19 cellular contexts compared by ENCODE assay signal in genomic region chr16:4534151-4534790, GRCh38. TPM values are rescaled to one million over a fixed set of nuclear protein-coding genes. Genes with fewer than 3 reads are reported as not detected.
DNase-seq lines count a peak whose midpoint lies in the region; ATAC-seq and TF ChIP-seq lines count a peak whose summit lies in the region.
"Had no signal": no experiment of that assay in that cellular context is flagged by ENCODE, and none has a peak within 500 bp of the region (broad histone marks: within the 10 kb centered on the region; RNA-seq: fewer than 3 reads in every experiment).

No MANE protein-coding gene starts in this region.

- intact Hi-C loops in right cardiac atrium (cut with DNase I), result no loop called here
- intact Hi-C loops in cardiac septum (cut with DNase I), result no loop called here
- intact Hi-C loops in activated T-helper 2 cell treated with anti-CD3 and anti-CD28 coated beads, Interferon-gamma antibody, Interleukin-2, Interleukin-4, amounts not matched to agents 10 μg/mL and 5 μg/mL and 100 μg/mL, durations not matched to agents 14 hours and 24 hours and 36 hours (cut with micrococcal nuclease), result no loop called here
- intact Hi-C loops in lower lobe of right lung (cut with DNase I), result no loop called here

- peaks cover 8% of the 10 kb centered on the region for H3K4me1 ChIP-seq in right cardiac atrium (ENCODE audit: control insufficient read depth, insufficient read depth, low read length)
- peaks cover 28% of the 10 kb centered on the region for H3K4me1 ChIP-seq in thymus (ENCODE audit: control insufficient read depth, insufficient read depth, low read length)
- H3K4me1 ChIP-seq in lower lobe of right lung, result peaks cover 10% of the 10 kb centered on the region
- H3K4me1 ChIP-seq: colonic mucosa had no signal

- H3K27ac Mint-ChIP-seq in activated T-helper 2 cell treated with anti-CD3 and anti-CD28 coated beads, Interferon-gamma antibody, Interleukin-2, Interleukin-4, amounts not matched to agents 10 μg/mL and 5 μg/mL and 100 μg/mL, durations not matched to agents 14 hours and 24 hours and 36 hours, result peak overlapping the region; percentile 47
- H3K27ac Mint-ChIP-seq in activated CD4-positive, alpha-beta memory T cell treated with anti-CD3 and anti-CD28 coated beads, Interleukin-2, amount 10 ng/mL, durations not matched to agents 7 days and 5 days, result no peak overlapping the region

- no peak overlapping the region for H3K4me3 ChIP-seq in right cardiac atrium (ENCODE audit: low read length)
- no peak overlapping the region for H3K4me3 ChIP-seq in thymus (ENCODE audit: low read length)
- no peak overlapping the region for H3K4me3 ChIP-seq in lower lobe of right lung
- H3K4me3 ChIP-seq: colonic mucosa, GM23248, sigmoid colon, tibial nerve had no signal

- H3K4me1 Mint-ChIP-seq in activated T-helper 2 cell treated with anti-CD3 and anti-CD28 coated beads, Interferon-gamma antibody, Interleukin-2, Interleukin-4, amounts not matched to agents 10 μg/mL and 5 μg/mL and 100 μg/mL, durations not matched to agents 14 hours and 24 hours and 36 hours (ENCODE audit: low read depth), result peaks cover 43% of the 10 kb centered on the region
- peaks cover 46% of the 10 kb centered on the region for H3K4me1 Mint-ChIP-seq in activated CD4-positive, alpha-beta memory T cell treated with anti-CD3 and anti-CD28 coated beads, Interleukin-2, amount 10 ng/mL, durations not matched to agents 7 days and 5 days

- POLR2A ChIA-PET in activated CD4-positive, alpha-beta memory T cell treated with anti-CD3 and anti-CD28 coated beads, Interleukin-2, amount 10 ng/mL, durations not matched to agents 7 days and 5 days (lab: Charles Lee), result no interaction called here

- H3K9me3 Mint-ChIP-seq in activated T-helper 2 cell treated with anti-CD3 and anti-CD28 coated beads, Interferon-gamma antibody, Interleukin-2, Interleukin-4, amounts not matched to agents 10 μg/mL and 5 μg/mL and 100 μg/mL, durations not matched to agents 14 hours and 24 hours and 36 hours, result peaks cover 6% of the 10 kb centered on the region
- H3K9me3 Mint-ChIP-seq in activated CD4-positive, alpha-beta memory T cell treated with anti-CD3 and anti-CD28 coated beads, Interleukin-2, amount 10 ng/mL, durations not matched to agents 7 days and 5 days, result peaks cover 4% of the 10 kb centered on the region

- no peaks in the 10 kb centered on the region for H3K27me3 Mint-ChIP-seq in activated T-helper 2 cell treated with anti-CD3 and anti-CD28 coated beads, Interferon-gamma antibody, Interleukin-2, Interleukin-4, amounts not matched to agents 10 μg/mL and 5 μg/mL and 100 μg/mL, durations not matched to agents 14 hours and 24 hours and 36 hours (ENCODE audit: low read depth)
- no peaks in the 10 kb centered on the region for H3K27me3 Mint-ChIP-seq in activated CD4-positive, alpha-beta memory T cell treated with anti-CD3 and anti-CD28 coated beads, Interleukin-2, amount 10 ng/mL, durations not matched to agents 7 days and 5 days

- H3K27me3 ChIP-seq in right cardiac atrium (ENCODE audit: control insufficient read depth, insufficient read depth) (no peaks in the 10 kb centered on the region), thymus (ENCODE audit: control insufficient read depth, insufficient read depth) (no peaks in the 10 kb centered on the region), lower lobe of right lung (ENCODE audit: low read depth) (no peaks in the 10 kb centered on the region)
- H3K27me3 ChIP-seq: colonic mucosa, sigmoid colon, tibial nerve had no signal

- no peak overlapping the region for H3K4me3 Mint-ChIP-seq in activated T-helper 2 cell treated with anti-CD3 and anti-CD28 coated beads, Interferon-gamma antibody, Interleukin-2, Interleukin-4, amounts not matched to agents 10 μg/mL and 5 μg/mL and 100 μg/mL, durations not matched to agents 14 hours and 24 hours and 36 hours (ENCODE audit: low read depth)
- no peak overlapping the region for H3K4me3 Mint-ChIP-seq in activated CD4-positive, alpha-beta memory T cell treated with anti-CD3 and anti-CD28 coated beads, Interleukin-2, amount 10 ng/mL, durations not matched to agents 7 days and 5 days

- peaks cover 36% of the 10 kb centered on the region for H3K36me3 Mint-ChIP-seq in activated T-helper 2 cell treated with anti-CD3 and anti-CD28 coated beads, Interferon-gamma antibody, Interleukin-2, Interleukin-4, amounts not matched to agents 10 μg/mL and 5 μg/mL and 100 μg/mL, durations not matched to agents 14 hours and 24 hours and 36 hours (ENCODE audit: low read depth)
- H3K36me3 Mint-ChIP-seq in activated CD4-positive, alpha-beta memory T cell treated with anti-CD3 and anti-CD28 coated beads, Interleukin-2, amount 10 ng/mL, durations not matched to agents 7 days and 5 days (ENCODE audit: low read depth), result peaks cover 12% of the 10 kb centered on the region

- no peaks in the 10 kb centered on the region for H3K9me3 ChIP-seq in right cardiac atrium (ENCODE audit: control insufficient read depth, low read length)
- H3K9me3 ChIP-seq in thymus (ENCODE audit: control insufficient read depth), result peaks cover 1% of the 10 kb centered on the region
- no peaks in the 10 kb centered on the region for H3K9me3 ChIP-seq in lower lobe of right lung
- H3K9me3 ChIP-seq: colonic mucosa, sigmoid colon, tibial nerve had no signal

- CTCF ChIA-PET in activated CD4-positive, alpha-beta memory T cell treated with anti-CD3 and anti-CD28 coated beads, Interleukin-2, amount 10 ng/mL, durations not matched to agents 7 days and 5 days (lab: Charles Lee), result no interaction called here

- H3K27ac ChIP-seq in right cardiac atrium (ENCODE audit: low read length) (peak overlapping the region; percentile 78), thymus (ENCODE audit: low read depth) (peak overlapping the region; percentile 61), lower lobe of right lung (no peak overlapping the region)
- H3K27ac ChIP-seq: colonic mucosa, GM23248 had no signal

- DNase-seq in right cardiac atrium (peak in 2 of 3 donors; percentile 34 to 67), cardiac septum (ENCODE audit: low spot score) (no peak), glomerular endothelial cell (ENCODE audit: extremely low read depth, low read depth, low spot score) (peak; percentile 48), ecto neural progenitor cell (ENCODE audit: low spot score) (no peak), lower lobe of right lung (no peak)
- DNase-seq in activated T-helper 2 cell treated with anti-CD3 and anti-CD28 coated beads, Interferon-gamma antibody, Interleukin-2, Interleukin-4, amounts not matched to agents 10 μg/mL and 5 μg/mL and 100 μg/mL, durations not matched to agents 14 hours and 24 hours and 36 hours (ENCODE audit: low spot score), result no peak
- no peak for DNase-seq in activated CD4-positive, alpha-beta memory T cell treated with anti-CD3 and anti-CD28 coated beads, Interleukin-2, amount 10 ng/mL, durations not matched to agents 7 days and 5 days
- DNase-seq: AML-193; amniotic stem cell; colonic mucosa; erythroblast; GDM1; glutamatergic neuron; GM23248; mesendoderm; NK-92 treated with Interleukin-12 subunit alpha and Interleukin-12 subunit beta, amount 100 ng/mL, for 24 hours; sigmoid colon had no signal

- TF ChIP-seq CTCF in lower lobe of right lung (IDR thresholded peaks at IDR 0.05), result no peak

- H3K36me3 ChIP-seq in thymus (ENCODE audit: control insufficient read depth, insufficient read depth) (peaks cover 8% of the 10 kb centered on the region), lower lobe of right lung (no peaks in the 10 kb centered on the region)
- H3K36me3 ChIP-seq: colonic mucosa had no signal

- WGBS in right cardiac atrium, result 67% methylated on average over 13 of the region's 13 CpGs
- WGBS in thymus, result 83% methylated on average over 13 of the region's 13 CpGs

- peak in 1 of 2 donors; percentile 14 for ATAC-seq in right cardiac atrium
- no peak for ATAC-seq in lower lobe of right lung

RNA-seq across cellular contexts. Expression of gene CDIP1, which starts 4.3 kb away (rescaled TPM):
- total RNA-seq in right cardiac atrium, result 10 to 100 TPM; 34.2 to 46.8 (median 42.9) TPM
- polyA plus RNA-seq in right cardiac atrium, result 36.8 TPM
- total RNA-seq in cardiac septum, result 42.1 TPM
- total RNA-seq in activated T-helper 2 cell treated with anti-CD3 and anti-CD28 coated beads, Interferon-gamma antibody, Interleukin-2, Interleukin-4, amounts not matched to agents 10 μg/mL and 5 μg/mL and 100 μg/mL, durations not matched to agents 14 hours and 24 hours and 36 hours, result 46.0 and 47.9 TPM in 2 replicates
- 24.6 and 27.4 TPM in 2 replicates for total RNA-seq in glomerular endothelial cell
- polyA plus RNA-seq in thymus, result 24.9 TPM
- 10 to 100 TPM; 28.7 to 30.7 TPM for total RNA-seq in activated CD4-positive, alpha-beta memory T cell treated with anti-CD3 and anti-CD28 coated beads, Interleukin-2, amount 10 ng/mL, durations not matched to agents 7 days and 5 days
- 21.1 TPM for total RNA-seq in lower lobe of right lung

RNA-seq across cellular contexts. Expression of gene C16orf96, which starts 21.9 kb away (rescaled TPM):
- total RNA-seq in right cardiac atrium (under 1 TPM in 3 of 4 donors, not detected in 1; 0.08 to 0.09 (median 0.08) TPM), cardiac septum (0.11 TPM), glomerular endothelial cell (not detected in 2 replicates), lower lobe of right lung (0.21 TPM)
- polyA plus RNA-seq in right cardiac atrium (0.02 TPM), thymus (0.05 TPM)
- 0.05 TPM in 1 of 2 replicates, not detected in the other for total RNA-seq in activated T-helper 2 cell treated with anti-CD3 and anti-CD28 coated beads, Interferon-gamma antibody, Interleukin-2, Interleukin-4, amounts not matched to agents 10 μg/mL and 5 μg/mL and 100 μg/mL, durations not matched to agents 14 hours and 24 hours and 36 hours
- under 1 TPM in 1 of 2 experiments, not detected in 1; 0.05 TPM for total RNA-seq in activated CD4-positive, alpha-beta memory T cell treated with anti-CD3 and anti-CD28 coated beads, Interleukin-2, amount 10 ng/mL, durations not matched to agents 7 days and 5 days
- total RNA-seq: GM23248 had no signal
- polyA plus RNA-seq: GM23248 had no signal

RNA-seq across cellular contexts. Expression of gene HMOX2, which starts 58.1 kb away (rescaled TPM):
- total RNA-seq in right cardiac atrium (100 to 1,000 TPM in 1 of 4 donors, 10 to 100 TPM in 3; 89.6 to 104 (median 93.5) TPM), cardiac septum (69.1 TPM), glomerular endothelial cell (128 and 147 TPM in 2 replicates), lower lobe of right lung (53.8 TPM)
- polyA plus RNA-seq in right cardiac atrium (109 TPM), thymus (38.3 TPM)
- 70.2 and 75.2 TPM in 2 replicates for total RNA-seq in activated T-helper 2 cell treated with anti-CD3 and anti-CD28 coated beads, Interferon-gamma antibody, Interleukin-2, Interleukin-4, amounts not matched to agents 10 μg/mL and 5 μg/mL and 100 μg/mL, durations not matched to agents 14 hours and 24 hours and 36 hours
- 10 to 100 TPM; 77.4 to 83.4 TPM for total RNA-seq in activated CD4-positive, alpha-beta memory T cell treated with anti-CD3 and anti-CD28 coated beads, Interleukin-2, amount 10 ng/mL, durations not matched to agents 7 days and 5 days

RNA-seq across cellular contexts. Expression of gene NMRAL1, which starts 59.8 kb away (rescaled TPM):
- 10 to 100 TPM; 23.1 to 31.7 (median 27.1) TPM for total RNA-seq in right cardiac atrium
- polyA plus RNA-seq in right cardiac atrium, result 26.6 TPM
- total RNA-seq in cardiac septum, result 7.3 TPM
- 30.7 and 35.2 TPM in 2 replicates for total RNA-seq in activated T-helper 2 cell treated with anti-CD3 and anti-CD28 coated beads, Interferon-gamma antibody, Interleukin-2, Interleukin-4, amounts not matched to agents 10 μg/mL and 5 μg/mL and 100 μg/mL, durations not matched to agents 14 hours and 24 hours and 36 hours
- total RNA-seq in glomerular endothelial cell, result 48.4 and 51.2 TPM in 2 replicates
- 44.9 TPM for polyA plus RNA-seq in thymus
- total RNA-seq in activated CD4-positive, alpha-beta memory T cell treated with anti-CD3 and anti-CD28 coated beads, Interleukin-2, amount 10 ng/mL, durations not matched to agents 7 days and 5 days, result 10 to 100 TPM; 49.5 to 56.2 TPM
- 43.5 TPM for total RNA-seq in lower lobe of right lung

Comparison
In these comparisons a context has a peak if more than half of its experiments do, and no peak if none do; other contexts are left out.
1. DNase-seq: peak in right cardiac atrium (2 of 3) and glomerular endothelial cell (single experiment); none in cardiac septum (single experiment), activated T-helper 2 cell treated with anti-CD3 and anti-CD28 coated beads, Interferon-gamma antibody, Interleukin-2, Interleukin-4, amounts not matched to agents 10 μg/mL and 5 μg/mL and 100 μg/mL, durations not matched to agents 14 hours and 24 hours and 36 hours (single experiment), ecto neural progenitor cell (single experiment), activated CD4-positive, alpha-beta memory T cell treated with anti-CD3 and anti-CD28 coated beads, Interleukin-2, amount 10 ng/mL, durations not matched to agents 7 days and 5 days (single experiment) and lower lobe of right lung (single experiment).